ENCODE assay signal across 14 cellular contexts in genomic region chr7:7136423-7136822, GRCh38. TPM values are rescaled to one million over a fixed set of nuclear protein-coding genes. Genes with fewer than 3 reads are reported as not detected.
A peak's percentile ranks its signal among the peaks of the same experiment; 100 is the strongest.
DNase-seq lines count a peak whose midpoint lies in the region; ATAC-seq and TF ChIP-seq lines count a peak whose summit lies in the region.
"Had no signal": no experiment of that assay in that cellular context is flagged by ENCODE, and none has a peak within 500 bp of the region (broad histone marks: within the 10 kb centered on the region; RNA-seq: fewer than 3 reads in every experiment).

No MANE protein-coding gene starts in this region.

- H3K9me3 Mint-ChIP-seq in endodermal cell, result peaks cover 31% of the 10 kb centered on the region
- H3K9me3 Mint-ChIP-seq in progenitor cell of endocrine pancreas (ENCODE audit: low read depth), result peaks cover 9% of the 10 kb centered on the region

- WGBS in endodermal cell (ENCODE audit: insufficient coverage in 1 of 2, insufficient read length in 1 of 2), 2 experiments, result 64% methylated on average over 3 of the region's 3 CpGs; no CpG with 5 or more reads in 1 of the 2 experiments

- H3K36me3 ChIP-seq in KOPT-K1 (ENCODE audit: insufficient read depth, low read length) (no peaks in the 10 kb centered on the region), endodermal cell (ENCODE audit: control insufficient read depth, insufficient read depth, low read length) (peaks cover 6% of the 10 kb centered on the region), mucosa of descending colon (ENCODE audit: low read depth) (no peaks in the 10 kb centered on the region)
- H3K36me3 ChIP-seq: colonic mucosa had no signal

- intact Hi-C loops in mucosa of descending colon (cut with DNase I, micrococcal nuclease), result no loop called here
- intact Hi-C loops in dorsolateral prefrontal cortex (cut with DNase I), result no loop called here

- H3K27ac Mint-ChIP-seq in endodermal cell (no peak overlapping the region), progenitor cell of endocrine pancreas (no peak overlapping the region)
- H3K27ac Mint-ChIP-seq: CD4-positive, alpha-beta T cell; stimulated activated memory B cell treated with anti-CD40 and anti-IgM and Interleukin-4, amounts not matched to agents 10 μg/mL and 1 μg/mL and 100 μg/mL, for 72 hours had no signal

- no peak overlapping the region for H3K4me3 Mint-ChIP-seq in endodermal cell
- H3K4me3 Mint-ChIP-seq in progenitor cell of endocrine pancreas (ENCODE audit: low read depth), result no peak overlapping the region
- H3K4me3 Mint-ChIP-seq: CD4-positive, alpha-beta T cell; neural crest cell; stimulated activated memory B cell treated with anti-CD40 and anti-IgM and Interleukin-4, amounts not matched to agents 10 μg/mL and 1 μg/mL and 100 μg/mL, for 72 hours had no signal

- H3K9me3 ChIP-seq in KOPT-K1 (ENCODE audit: insufficient read depth, low read length, poor library complexity, severe bottlenecking) (no peaks in the 10 kb centered on the region), endodermal cell (ENCODE audit: control insufficient read depth, low read length) (peaks cover 79% of the 10 kb centered on the region), mucosa of descending colon (no peaks in the 10 kb centered on the region)
- H3K9me3 ChIP-seq: colonic mucosa had no signal

- H3K36me3 Mint-ChIP-seq in endodermal cell (ENCODE audit: low read depth), result no peaks in the 10 kb centered on the region
- no peaks in the 10 kb centered on the region for H3K36me3 Mint-ChIP-seq in progenitor cell of endocrine pancreas (ENCODE audit: insufficient read depth)
- H3K36me3 Mint-ChIP-seq: stimulated activated memory B cell treated with anti-CD40 and anti-IgM and Interleukin-4, amounts not matched to agents 10 μg/mL and 1 μg/mL and 100 μg/mL, for 72 hours had no signal

- peak overlapping the region; percentile 51 for H3K4me3 ChIP-seq in endodermal cell (ENCODE audit: low read length)
- H3K4me3 ChIP-seq in mucosa of descending colon, result no peak overlapping the region
- H3K4me3 ChIP-seq in dorsolateral prefrontal cortex, result no peak overlapping the region
- H3K4me3 ChIP-seq: colonic mucosa had no signal

- ATAC-seq in mucosa of descending colon, result peak; percentile 35
- ATAC-seq: stimulated activated memory B cell treated with anti-CD40 and anti-IgM and Interleukin-4, amounts not matched to agents 10 μg/mL and 1 μg/mL and 100 μg/mL, for 72 hours had no signal

- no peaks in the 10 kb centered on the region for H3K4me1 ChIP-seq in endodermal cell (ENCODE audit: control insufficient read depth, insufficient read depth, low read length)
- H3K4me1 ChIP-seq in mucosa of descending colon (ENCODE audit: low read depth), result peaks cover 11% of the 10 kb centered on the region
- H3K4me1 ChIP-seq: colonic mucosa had no signal

- DNase-seq in AG20443 (ENCODE audit: low spot score) (peak; percentile 20), endodermal cell (no peak), mucosa of descending colon (no peak), kidney glomerular epithelial cell (lab: John Stamatoyannopoulos, UW) (no peak), progenitor cell of endocrine pancreas (ENCODE audit: low spot score, unreplicated experiment) (no peak), dorsolateral prefrontal cortex (no peak)
- DNase-seq in activated effector memory CD4-positive, alpha-beta T cell treated with anti-CD3 and anti-CD28 coated beads, Interleukin-2, amount 50 U/mL, for 16 hours, result no peak
- DNase-seq: CD4-positive, alpha-beta T cell; colonic mucosa; hippocampal formation; NCI-H2107 had no signal

- peaks cover 5% of the 10 kb centered on the region for H3K4me1 Mint-ChIP-seq in endodermal cell
- peaks cover 23% of the 10 kb centered on the region for H3K4me1 Mint-ChIP-seq in progenitor cell of endocrine pancreas (ENCODE audit: low read depth)

- H3K27ac ChIP-seq in KOPT-K1 (ENCODE audit: low read depth, low read length, poor library complexity, severe bottlenecking) (peak overlapping the region; percentile 43), endodermal cell (ENCODE audit: low read depth, low read length) (no peak overlapping the region), dorsolateral prefrontal cortex (peak overlapping the region in 10 of 59 donors; percentile 1 to 44 (median 22))
- H3K27ac ChIP-seq: colonic mucosa had no signal

- H3K27me3 ChIP-seq in endodermal cell (ENCODE audit: control insufficient read depth, insufficient read depth, low read length, poor library complexity, severe bottlenecking) (no peaks in the 10 kb centered on the region), dorsolateral prefrontal cortex (no peaks in the 10 kb centered on the region)
- H3K27me3 ChIP-seq: colonic mucosa had no signal

- TF ChIP-seq CTCF in endodermal cell (conservative IDR thresholded peaks at IDR 0.05) (no peak), mucosa of descending colon (IDR thresholded peaks at IDR 0.05) (no peak), progenitor cell of endocrine pancreas (IDR thresholded peaks at IDR 0.05; ENCODE audit: unreplicated experiment) (no peak), dorsolateral prefrontal cortex (IDR thresholded peaks at IDR 0.05 in 54 of 56, conservative IDR thresholded peaks at IDR 0.05 in 2 of 56; ENCODE audit: low read depth in 1 of 56, partially characterized antibody in 56 of 56) (no peak)

- no peak overlapping the region for H3K9ac ChIP-seq in endodermal cell (ENCODE audit: extremely low read depth, low read length, poor library complexity, severe bottlenecking)

- H3K27me3 Mint-ChIP-seq in endodermal cell (ENCODE audit: insufficient read depth) (no peaks in the 10 kb centered on the region), progenitor cell of endocrine pancreas (no peaks in the 10 kb centered on the region)
- H3K27me3 Mint-ChIP-seq: CD4-positive, alpha-beta T cell; stimulated activated memory B cell treated with anti-CD40 and anti-IgM and Interleukin-4, amounts not matched to agents 10 μg/mL and 1 μg/mL and 100 μg/mL, for 72 hours had no signal

RNA-seq across cellular contexts. Expression of gene C1GALT1, which starts 45.9 kb away (rescaled TPM):
- total RNA-seq in endodermal cell, result 100 to 1,000 TPM in 1 of 2 donors, 10 to 100 TPM in 1; 65.7 to 132 TPM
- polyA plus RNA-seq in endodermal cell (2013, experiment 1 of 2), result 38.2 TPM
- 48.4 TPM for polyA plus RNA-seq in endodermal cell (2013, experiment 2 of 2)
- 10 to 100 TPM; 23.3 to 38.9 (median 30.1) TPM for total RNA-seq in mucosa of descending colon
- 63.4 and 75.0 TPM in 2 replicates for total RNA-seq in progenitor cell of endocrine pancreas
- total RNA-seq in dorsolateral prefrontal cortex, result 10 to 100 TPM; 22.2 to 88.2 (median 37.1) TPM
